Comparison of ENCODE assay signal across 1 cellular context in the genomic region with DNA sequence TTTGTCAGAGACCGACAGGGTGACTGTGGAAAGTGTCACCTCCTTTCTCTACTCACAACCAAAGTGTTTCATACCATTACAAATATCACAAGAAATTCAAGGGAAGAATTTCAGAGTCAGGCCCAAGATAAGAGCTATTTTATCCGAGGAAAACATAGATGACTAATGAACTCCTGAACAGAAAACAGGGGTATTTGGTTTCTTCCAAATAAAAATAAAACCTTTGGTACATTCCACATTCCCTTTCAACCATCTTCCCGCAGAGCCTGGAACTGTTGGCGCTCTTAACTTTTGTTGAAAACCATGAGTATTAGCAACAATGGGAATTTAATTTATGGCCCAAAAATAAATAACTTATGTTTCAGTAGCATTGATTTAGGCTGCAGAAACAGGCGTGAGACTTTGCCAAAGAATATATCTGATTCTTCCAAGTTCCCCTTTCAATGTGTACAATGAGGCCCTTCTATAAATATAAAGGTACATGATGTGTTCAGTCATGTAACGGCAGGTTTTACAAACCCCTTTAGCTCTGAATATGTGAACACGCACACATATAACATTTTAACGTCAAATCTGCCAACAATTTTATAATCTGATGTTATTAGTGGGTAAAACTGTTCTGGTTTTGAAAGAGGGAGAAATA.
TF ChIP-seq lines count a peak whose summit lies in the region.

No MANE protein-coding gene starts in this region.

TF ChIP-seq in WTC11, 78 proteins besides CTCF, POLR2A, EP300 and RAD21 (continued from another document):
- no peak for TF ChIP-seq PRDM15 (CRISPR knock-in tag; IDR thresholded peaks at IDR 0.05)
- TF ChIP-seq ZNF121 (CRISPR knock-in tag; IDR thresholded peaks at IDR 0.05): no peak
- TF ChIP-seq ZNF232 (CRISPR knock-in tag; IDR thresholded peaks at IDR 0.05): no peak
- no peak for TF ChIP-seq CBFB (CRISPR knock-in tag; IDR thresholded peaks at IDR 0.05; ENCODE audit: low read depth)
